16 cellular contexts compared by ENCODE assay signal in the genomic region with DNA sequence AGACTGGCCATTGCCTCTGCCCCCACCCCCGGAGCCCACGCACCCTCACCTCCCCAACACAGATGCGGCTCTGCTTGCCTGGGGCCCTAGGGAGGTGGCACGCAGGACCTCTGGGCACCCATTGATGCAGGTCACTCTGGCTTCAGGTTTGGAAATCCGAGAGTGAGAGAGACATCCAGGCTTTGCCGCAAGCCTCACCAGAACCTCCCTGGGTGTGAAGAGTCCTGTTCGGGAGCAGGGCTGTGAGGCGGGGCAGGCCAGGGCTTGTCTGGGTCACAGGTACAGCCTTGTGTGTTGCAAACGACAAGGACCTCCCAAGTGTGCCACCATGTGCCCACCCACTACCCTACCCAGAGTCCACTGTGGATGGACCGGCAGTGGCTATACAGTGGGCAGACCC. TPM values are rescaled to one million over a fixed set of nuclear protein-coding genes. Genes with fewer than 3 reads are reported as not detected.
"Had no signal": no experiment of that assay in that cellular context is flagged by ENCODE, and none has a peak within 500 bp of the region (broad histone marks: within the 10 kb centered on the region; RNA-seq: fewer than 3 reads in every experiment).

No MANE protein-coding gene starts in this region.

RNA-seq across cellular contexts. Expression of a gene that starts 7.5 kb away (rescaled TPM):
- total RNA-seq: activated B cell treated with CpG ODN at 0.5 μM for 24 hours; activated CD4-positive, alpha-beta memory T cell treated with anti-CD3 and anti-CD28 coated beads for 36 hours; activated CD4-positive, alpha-beta T cell treated with anti-CD3 and anti-CD28 coated beads, Interleukin-2, amount 10 ng/mL, durations not matched to agents 24 days and 14 days; activated CD8-positive, alpha-beta memory T cell treated with anti-CD3 and anti-CD28 coated beads for 36 hours; activated CD8-positive, alpha-beta T cell treated with anti-CD3 and anti-CD28 coated beads for 36 hours; activated naive CD4-positive, alpha-beta T cell treated with anti-CD3 and anti-CD28 coated beads for 36 hours; activated naive CD4-positive, alpha-beta T cell treated with anti-CD3 and anti-CD28 coated beads, Interleukin-2, amount 50 U/mL, for 72 hours; activated naive CD8-positive, alpha-beta T cell treated with anti-CD3 and anti-CD28 coated beads for 36 hours; activated T-cell treated with anti-CD3 and anti-CD28 coated beads, Interleukin-2, amount 50 U/mL, for 4 hours; activated T-cell treated with anti-CD3 and anti-CD28 coated beads, Interleukin-2, amount 50 U/mL, for 72 hours; activated T-helper 1 cell treated with anti-CD3 and anti-CD28 coated beads, Interleukin-12 subunit alpha, Interleukin-12 subunit beta, Interleukin-2, Interleukin-4 antibody, amounts not matched to agents 30 ng/mL and 10 ng/mL and 1 ng/mL, durations not matched to agents 14 hours and 24 hours and 36 hours; activated T-helper 17 cell treated with anti-CD3 and anti-CD28 coated beads, Interleukin-2, amount 50 U/mL, for 72 hours; adrenal gland; body of pancreas; cardiac septum had no signal
- polyA plus RNA-seq: adrenal gland, aorta had no signal
